1 cellular context compared by ENCODE assay signal in the genomic region with DNA sequence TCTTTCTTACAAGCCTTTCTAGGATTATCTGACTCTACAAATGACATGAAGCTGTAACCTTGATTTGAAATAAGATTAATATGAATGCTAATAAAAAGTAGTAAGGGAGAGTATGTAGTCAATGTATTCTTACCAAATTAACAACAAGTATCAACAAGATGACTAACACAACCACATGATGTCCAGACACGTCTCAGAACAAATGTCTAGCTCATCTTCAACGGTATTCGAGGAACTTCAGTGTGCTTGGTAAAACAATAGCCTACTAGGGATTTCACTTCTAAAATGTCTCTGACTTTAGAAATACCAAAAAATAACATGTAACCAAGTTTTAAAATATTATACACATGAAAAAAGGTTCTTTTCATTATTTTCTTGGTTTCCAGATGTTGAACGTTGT.
TF ChIP-seq lines count a peak whose summit lies in the region.

No MANE protein-coding gene starts in this region.

TF ChIP-seq in HEK293, 187 proteins besides CTCF, POLR2A, EP300 and RAD21 (continued from another document):
- TF ChIP-seq, protein P1, sequence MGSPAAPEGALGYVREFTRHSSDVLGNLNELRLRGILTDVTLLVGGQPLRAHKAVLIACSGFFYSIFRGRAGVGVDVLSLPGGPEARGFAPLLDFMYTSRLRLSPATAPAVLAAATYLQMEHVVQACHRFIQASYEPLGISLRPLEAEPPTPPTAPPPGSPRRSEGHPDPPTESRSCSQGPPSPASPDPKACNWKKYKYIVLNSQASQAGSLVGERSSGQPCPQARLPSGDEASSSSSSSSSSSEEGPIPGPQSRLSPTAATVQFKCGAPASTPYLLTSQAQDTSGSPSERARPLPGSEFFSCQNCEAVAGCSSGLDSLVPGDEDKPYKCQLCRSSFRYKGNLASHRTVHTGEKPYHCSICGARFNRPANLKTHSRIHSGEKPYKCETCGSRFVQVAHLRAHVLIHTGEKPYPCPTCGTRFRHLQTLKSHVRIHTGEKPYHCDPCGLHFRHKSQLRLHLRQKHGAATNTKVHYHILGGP (tag by site-specific recombination; IDR thresholded peaks at IDR 0.05) = peak; percentile 69
- no peak for TF ChIP-seq ZNF792 (tag by site-specific recombination; IDR thresholded peaks at IDR 0.05)
TF ChIP-seq in HEK293: peak in this region for 1.
